ENCODE assay signal across 9 cellular contexts in genomic region chr9:19551124-19551929, GRCh38.
DNase-seq lines count a peak whose midpoint lies in the region; ATAC-seq and TF ChIP-seq lines count a peak whose summit lies in the region.
"Had no signal": no experiment of that assay in that cellular context is flagged by ENCODE, and none has a peak within 500 bp of the region (broad histone marks: within the 10 kb centered on the region; RNA-seq: fewer than 3 reads in every experiment).

No MANE protein-coding gene starts in this region.

- H4K20me1 ChIP-seq in MM.1S (ENCODE audit: insufficient read depth, low read length), result no peaks in the 10 kb centered on the region

- H3K9me2 ChIP-seq in MM.1S (replicated peaks; ENCODE audit: insufficient read depth, low read length), result no peaks in the 10 kb centered on the region

- H3K27me3 ChIP-seq in MM.1S (replicated peaks; ENCODE audit: insufficient read depth, low read length), result no peaks in the 10 kb centered on the region

- peak overlapping the region; percentile 74 for H3K4me2 ChIP-seq in MM.1S (ENCODE audit: low read depth, low read length)

- H3K9ac ChIP-seq in MM.1S (ENCODE audit: low read length), result peak overlapping the region; percentile 31; the same call in 1 of the 2 replicates

- ATAC-seq in GM21526 (IDR thresholded peaks at IDR 0.05; ENCODE audit: low FRiP score, unreplicated experiment), result peak; percentile 71

- DNase-seq in GM10248 (ENCODE audit: extremely low spot score), result peak; percentile 17
- peak; percentile 26 for DNase-seq in MM.1S
- peak; percentile 26 for DNase-seq in iPS-NIHi11 (ENCODE audit: low spot score)
- DNase-seq in stimulated activated CD4-positive, alpha-beta T cell treated with anti-CD3 and anti-CD28 coated beads, Interleukin-2, amount 100 ng/mL, for 24 hours, result no peak
- DNase-seq in NCI-H2029 treated with DMSO at 0.1 percent for 48 hours (lab: John Stamatoyannopoulos, UW), result no peak
- no peak for DNase-seq in NCI-H187 treated with DMSO at 0.1 percent for 48 hours (lab: John Stamatoyannopoulos, UW)
- DNase-seq in hepatic stellate cell (ENCODE audit: low spot score), result no peak
- DNase-seq: stimulated activated CD4-positive, alpha-beta T cell treated with anti-CD3 and anti-CD28 coated beads, Interleukin-1b, Interleukin-23, amount 100 ng/mL, for 48 hours had no signal

- H3K27ac ChIP-seq in MM.1S (ENCODE audit: low read length), result peak overlapping the region; percentile 55; the same call in 1 of the 2 replicates

- H3K4me1 ChIP-seq in MM.1S (ENCODE audit: low read length), result peaks cover 10% of the 10 kb centered on the region

- POLR2A ChIA-PET in GM10248 (lab: Yijun Ruan, JAX), result no interaction called here

- H2AFZ ChIP-seq in MM.1S (ENCODE audit: low read length), result 0 out of 2 replicates have a peak overlapping the region, but pooled peaks have one; percentile 35

- no peaks in the 10 kb centered on the region for H3K79me2 ChIP-seq in MM.1S (ENCODE audit: low read length)

- CTCF ChIA-PET in GM10248 (lab: Yijun Ruan, JAX), result interaction anchor here (0.8 to 1.2 kb wide), 5 partner anchors 8 to 92 kb away, joined by 3 to 4 read pairs (median 3); no protein-coding TSS in a partner anchor

- TF ChIP-seq CTCF in GM10248 (IDR thresholded peaks at IDR 0.05; ENCODE audit: control extremely low read depth, extremely low read depth, low read depth, missing control alignments) (peak; percentile 13), MM.1S (IDR thresholded peaks at IDR 0.05; ENCODE audit: low read length) (peak; percentile 33)

- H3K36me3 ChIP-seq in MM.1S (replicated peaks; ENCODE audit: insufficient read depth, low read length), result no peaks in the 10 kb centered on the region

- H3F3A ChIP-seq in MM.1S (ENCODE audit: insufficient read depth, low read length), result peaks cover 10% of the 10 kb centered on the region

- peak overlapping the region; percentile 55 for H3K4me3 ChIP-seq in MM.1S (ENCODE audit: low read length)

- no peaks in the 10 kb centered on the region for H3K9me3 ChIP-seq in MM.1S (replicated peaks; ENCODE audit: insufficient read depth, low read length)

Comparison
In these comparisons a context has a peak if more than half of its experiments do, and no peak if none do; other contexts are left out.
1. DNase-seq: peak in GM10248 (single experiment), MM.1S (single experiment) and iPS-NIHi11 (single experiment); none in stimulated activated CD4-positive, alpha-beta T cell treated with anti-CD3 and anti-CD28 coated beads, Interleukin-2, amount 100 ng/mL, for 24 hours (0 of 2), NCI-H2029 treated with DMSO at 0.1 percent for 48 hours (single experiment), NCI-H187 treated with DMSO at 0.1 percent for 48 hours (single experiment) and hepatic stellate cell (single experiment).